In genomic region chr2:169584005-169584877, GRCh38 we compare ENCODE assay signal across 8 cellular contexts. TPM values are rescaled to one million over a fixed set of nuclear protein-coding genes. Genes with fewer than 3 reads are reported as not detected.
DNase-seq lines count a peak whose midpoint lies in the region; ATAC-seq, FAIRE-seq and TF ChIP-seq lines count a peak whose summit lies in the region.

Gene PPIG, plus strand, starts transcription at chr2:169584351. Its CDS starts 19,691 bp downstream, at chr2:169604042.

- CTCF ChIA-PET in AG04450 (lab: Charles Lee), result interaction anchor here (1.1 to 1.3 kb wide), 2 partner anchors 56 to 243 kb away, joined by 4 read pairs; partner anchors contain the start of gene UBR3

- H3K9me3 ChIP-seq in AG04450 (ENCODE audit: control insufficient read depth, insufficient read depth, low read length) (no peaks in the 10 kb centered on the region; the same call in 1 of the 2 replicates), keratinocyte (ENCODE audit: control insufficient read depth, low read depth, low read length) (no peaks in the 10 kb centered on the region)

- H3K4me3 ChIP-seq in AG04450 (ENCODE audit: low read depth, low read length) (peak within 1 kb of the TSS; percentile 98), keratinocyte (ENCODE audit: control insufficient read depth in 2 of 3, extremely low read depth in 1 of 3, insufficient read depth in 2 of 3, low read depth in 1 of 3, low read length in 3 of 3) (peak within 1 kb of the TSS; percentile 83 to 99 (median 94))

- no peaks in the 10 kb centered on the region for H4K20me1 ChIP-seq in keratinocyte (ENCODE audit: control insufficient read depth, extremely low read depth, insufficient read depth, low read length)

- peak within 1 kb of the TSS; percentile 95 for H3K27ac ChIP-seq in AG04450 (ENCODE audit: low read depth, low read length)
- peak within 1 kb of the TSS; percentile 99 for H3K27ac ChIP-seq in keratinocyte (ENCODE audit: control insufficient read depth, insufficient read depth, low read length)

- TF ChIP-seq CTCF in AG04450 (IDR thresholded peaks at IDR 0.05; ENCODE audit: low read depth, low read length), result no peak
- no peak for TF ChIP-seq CTCF in keratinocyte (optimal IDR thresholded peaks at IDR 0.05 in 1 of 3, IDR thresholded peaks at IDR 0.05 in 1 of 3, conservative IDR thresholded peaks at IDR 0.05 in 1 of 3; ENCODE audit: extremely low read depth in 1 of 3, insufficient read depth in 2 of 3, low read length in 3 of 3)

- POLR2A ChIA-PET in AG04450 (lab: Yijun Ruan, JAX), result interaction anchor here (0.6 to 1.3 kb wide), 2 partner anchors 9 to 104 kb away, joined by 3 to 6 read pairs; partner anchors contain the start of gene BBS5

- FAIRE-seq in keratinocyte (lab: Jason Lieb, UNC), result peak; percentile 53

- H3K9me1 ChIP-seq in keratinocyte (ENCODE audit: control insufficient read depth, extremely low read depth, insufficient read depth, low read length), result no peaks in the 10 kb centered on the region

- peaks cover 9% of the 10 kb centered on the region for H3K4me1 ChIP-seq in keratinocyte (ENCODE audit: control insufficient read depth, extremely low read depth, insufficient read depth, low read length)

- H3K4me2 ChIP-seq in keratinocyte (ENCODE audit: control insufficient read depth, extremely low read depth, insufficient read depth, low read depth, low read length), result peak within 1 kb of the TSS; percentile 75

- DNase-seq in AG04450 (ENCODE audit: low read depth, low spot score), result peak; percentile 60
- peak; percentile 94 for DNase-seq in NCI-H345 (lab: John Stamatoyannopoulos, UW)
- DNase-seq in cerebellar cortex (ENCODE audit: low spot score), result peak; percentile 95
- DNase-seq in keratinocyte (ENCODE audit: low read depth, low spot score), result peak; percentile 28
- peak; percentile 61 to 77 for DNase-seq in stimulated activated CD4-positive, alpha-beta T cell treated with anti-CD3 and anti-CD28 coated beads, Interleukin-15, amount 100 ng/mL, for 1 hour (ENCODE audit: low read depth in 1 of 2, low spot score in 1 of 2)

- H3K9ac ChIP-seq in keratinocyte (ENCODE audit: control insufficient read depth, extremely low read depth, insufficient read depth, low read length), result peak within 1 kb of the TSS; percentile 99

- H3K27me3 ChIP-seq in AG04450 (ENCODE audit: control insufficient read depth, insufficient read depth, low read length) (no peaks in the 10 kb centered on the region), keratinocyte (ENCODE audit: control insufficient read depth, extremely low read depth, insufficient read depth, low read length) (no peaks in the 10 kb centered on the region)

- ATAC-seq in GM18907 (IDR thresholded peaks at IDR 0.05; ENCODE audit: unreplicated experiment) (peak; percentile 93), HG03159 (IDR thresholded peaks at IDR 0.05; ENCODE audit: unreplicated experiment) (peak; percentile 91)
- peak; percentile 94 for ATAC-seq in activated CD4-positive, CD25-positive, alpha-beta regulatory T cell treated with anti-CD3 and anti-CD28 coated beads, Interleukin-2, amount 50 U/mL, for 24 hours

- dilution Hi-C loops in keratinocyte (cut with MboI; ENCODE audit: extremely low pct_ligation_motif_present, low sequenced_read_pairs), result no loop called here

- peaks cover 49% of the 10 kb centered on the region for H3K79me2 ChIP-seq in keratinocyte (ENCODE audit: control insufficient read depth, insufficient read depth, low read length)

- no peaks in the 10 kb centered on the region for H3K36me3 ChIP-seq in keratinocyte (ENCODE audit: control insufficient read depth in 2 of 2, extremely low read depth in 1 of 2, insufficient read depth in 2 of 2, low read length in 2 of 2)

- H2AFZ ChIP-seq in keratinocyte (ENCODE audit: control insufficient read depth, low read length), result peak within 1 kb of the TSS; percentile 97

RNA-seq across cellular contexts. Expression of gene PPIG, which starts in this region (rescaled TPM):
- polyA plus RNA-seq in AG04450 (2011; rRNA removed) (26.9 and 47.1 TPM in 2 replicates), keratinocyte (24.6 to 37.4 TPM (median 28.6 TPM) in 3 replicates)
- polyA minus RNA-seq in AG04450 (2011; rRNA and poly(A)+ RNA removed), result 10.8 and 16.3 TPM in 2 replicates
- polyA plus RNA-seq in keratinocyte (2011; ENCODE audit: low read depth), result 127 TPM
- polyA plus RNA-seq in keratinocyte (2011; cell fraction: cytosol; rRNA removed), result 20.2 and 29.4 TPM in 2 replicates
- 30.2 and 47.0 TPM in 2 replicates for polyA plus RNA-seq in keratinocyte (2011; cell fraction: nucleus; rRNA removed)
- 40.2 and 42.2 TPM in 2 replicates for polyA plus RNA-seq in keratinocyte (2012; ENCODE audit: low replicate concordance)
- 1.6 to 20.7 TPM (median 12.1 TPM) in 3 replicates for polyA minus RNA-seq in keratinocyte
- 5.8 TPM for polyA minus RNA-seq in keratinocyte (2011; cell fraction: cytosol; rRNA and poly(A)+ RNA removed)
- 9.1 and 22.0 TPM in 2 replicates for polyA minus RNA-seq in keratinocyte (2011; cell fraction: nucleus; rRNA and poly(A)+ RNA removed)

Comparison
In these comparisons a context has a peak if more than half of its experiments do, and no peak if none do; other contexts are left out.
1. Peak in every context shown above with its lines: DNase-seq, ATAC-seq, H3K4me3 ChIP-seq and H3K27ac ChIP-seq.
2. DNase-seq: peak in every context shown above with its lines; median percentile 95 in cerebellar cortex; 94 in NCI-H345; 69 in stimulated activated CD4-positive, alpha-beta T cell treated with anti-CD3 and anti-CD28 coated beads, Interleukin-15, amount 100 ng/mL, for 1 hour; 60 in AG04450; 28 in keratinocyte.